ENCODE assay signal across 1 cellular context in the genomic region with DNA sequence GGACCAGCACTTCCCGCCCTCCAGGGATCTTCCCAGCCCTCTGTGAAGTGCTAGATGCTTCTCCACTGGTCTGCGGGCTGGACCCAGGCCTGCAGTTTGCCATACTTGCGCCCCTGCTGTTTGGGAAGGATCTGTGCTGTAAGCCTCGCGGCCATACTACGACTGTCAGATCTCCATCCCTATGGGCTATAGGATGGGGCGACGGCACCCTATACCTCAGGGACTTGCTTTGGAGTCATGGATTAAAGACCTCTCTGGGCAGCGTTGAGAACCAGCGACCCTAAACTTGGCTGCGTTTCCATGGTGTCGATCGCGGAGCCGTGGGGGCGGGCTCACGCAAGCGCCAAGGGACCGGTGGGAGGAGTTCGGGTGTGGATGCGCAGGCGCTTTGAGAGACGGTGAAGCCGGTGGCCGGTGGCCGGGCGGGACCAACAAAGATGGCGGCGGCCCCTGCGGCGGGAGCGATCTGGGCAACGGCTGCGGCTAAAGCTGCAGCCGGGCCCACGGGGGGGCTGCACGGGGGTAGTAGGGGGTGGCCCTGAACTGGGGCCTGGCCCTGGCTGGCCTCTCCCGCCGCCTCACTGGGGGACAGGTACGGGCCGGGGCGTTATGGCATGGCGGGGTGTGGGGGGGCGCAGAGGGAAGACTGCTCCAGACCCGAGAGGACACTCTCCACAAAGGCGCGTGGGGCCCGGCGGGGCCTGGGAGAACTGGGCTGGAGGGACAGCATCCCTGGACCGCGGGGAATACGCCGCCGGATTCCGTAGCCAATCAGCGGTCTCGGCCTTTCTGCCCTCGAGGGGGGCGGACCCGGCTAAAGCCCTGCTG.
TF ChIP-seq lines count a peak whose summit lies in the region.

A gene with protein sequence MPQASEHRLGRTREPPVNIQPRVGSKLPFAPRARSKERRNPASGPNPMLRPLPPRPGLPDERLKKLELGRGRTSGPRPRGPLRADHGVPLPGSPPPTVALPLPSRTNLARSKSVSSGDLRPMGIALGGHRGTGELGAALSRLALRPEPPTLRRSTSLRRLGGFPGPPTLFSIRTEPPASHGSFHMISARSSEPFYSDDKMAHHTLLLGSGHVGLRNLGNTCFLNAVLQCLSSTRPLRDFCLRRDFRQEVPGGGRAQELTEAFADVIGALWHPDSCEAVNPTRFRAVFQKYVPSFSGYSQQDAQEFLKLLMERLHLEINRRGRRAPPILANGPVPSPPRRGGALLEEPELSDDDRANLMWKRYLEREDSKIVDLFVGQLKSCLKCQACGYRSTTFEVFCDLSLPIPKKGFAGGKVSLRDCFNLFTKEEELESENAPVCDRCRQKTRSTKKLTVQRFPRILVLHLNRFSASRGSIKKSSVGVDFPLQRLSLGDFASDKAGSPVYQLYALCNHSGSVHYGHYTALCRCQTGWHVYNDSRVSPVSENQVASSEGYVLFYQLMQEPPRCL (plus strand): TSS at position 414 of the 828 bp plus-strand sequence. CDS start 1,141 bp downstream, outside the sequence.

TF ChIP-seq in HepG2, 621 proteins besides CTCF, POLR2A, EP300 and RAD21 (continued from another document and continues in another):
- TF ChIP-seq, protein P1, sequence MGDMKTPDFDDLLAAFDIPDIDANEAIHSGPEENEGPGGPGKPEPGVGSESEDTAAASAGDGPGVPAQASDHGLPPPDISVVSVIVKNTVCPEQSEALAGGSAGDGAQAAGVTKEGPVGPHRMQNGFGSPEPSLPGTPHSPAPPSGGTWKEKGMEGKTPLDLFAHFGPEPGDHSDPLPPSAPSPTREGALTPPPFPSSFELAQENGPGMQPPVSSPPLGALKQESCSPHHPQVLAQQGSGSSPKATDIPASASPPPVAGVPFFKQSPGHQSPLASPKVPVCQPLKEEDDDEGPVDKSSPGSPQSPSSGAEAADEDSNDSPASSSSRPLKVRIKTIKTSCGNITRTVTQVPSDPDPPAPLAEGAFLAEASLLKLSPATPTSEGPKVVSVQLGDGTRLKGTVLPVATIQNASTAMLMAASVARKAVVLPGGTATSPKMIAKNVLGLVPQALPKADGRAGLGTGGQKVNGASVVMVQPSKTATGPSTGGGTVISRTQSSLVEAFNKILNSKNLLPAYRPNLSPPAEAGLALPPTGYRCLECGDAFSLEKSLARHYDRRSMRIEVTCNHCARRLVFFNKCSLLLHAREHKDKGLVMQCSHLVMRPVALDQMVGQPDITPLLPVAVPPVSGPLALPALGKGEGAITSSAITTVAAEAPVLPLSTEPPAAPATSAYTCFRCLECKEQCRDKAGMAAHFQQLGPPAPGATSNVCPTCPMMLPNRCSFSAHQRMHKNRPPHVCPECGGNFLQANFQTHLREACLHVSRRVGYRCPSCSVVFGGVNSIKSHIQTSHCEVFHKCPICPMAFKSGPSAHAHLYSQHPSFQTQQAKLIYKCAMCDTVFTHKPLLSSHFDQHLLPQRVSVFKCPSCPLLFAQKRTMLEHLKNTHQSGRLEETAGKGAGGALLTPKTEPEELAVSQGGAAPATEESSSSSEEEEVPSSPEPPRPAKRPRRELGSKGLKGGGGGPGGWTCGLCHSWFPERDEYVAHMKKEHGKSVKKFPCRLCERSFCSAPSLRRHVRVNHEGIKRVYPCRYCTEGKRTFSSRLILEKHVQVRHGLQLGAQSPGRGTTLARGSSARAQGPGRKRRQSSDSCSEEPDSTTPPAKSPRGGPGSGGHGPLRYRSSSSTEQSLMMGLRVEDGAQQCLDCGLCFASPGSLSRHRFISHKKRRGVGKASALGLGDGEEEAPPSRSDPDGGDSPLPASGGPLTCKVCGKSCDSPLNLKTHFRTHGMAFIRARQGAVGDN (CRISPR knock-in tag; IDR thresholded peaks at IDR 0.05): peak; percentile 73
- no peak for TF ChIP-seq ZNF550 (CRISPR knock-in tag; IDR thresholded peaks at IDR 0.05; ENCODE audit: borderline replicate concordance)
- TF ChIP-seq ARNT (IDR thresholded peaks at IDR 0.05): no peak
- peak; percentile 72 for TF ChIP-seq NFRKB (IDR thresholded peaks at IDR 0.05)
- TF ChIP-seq, protein P2, sequence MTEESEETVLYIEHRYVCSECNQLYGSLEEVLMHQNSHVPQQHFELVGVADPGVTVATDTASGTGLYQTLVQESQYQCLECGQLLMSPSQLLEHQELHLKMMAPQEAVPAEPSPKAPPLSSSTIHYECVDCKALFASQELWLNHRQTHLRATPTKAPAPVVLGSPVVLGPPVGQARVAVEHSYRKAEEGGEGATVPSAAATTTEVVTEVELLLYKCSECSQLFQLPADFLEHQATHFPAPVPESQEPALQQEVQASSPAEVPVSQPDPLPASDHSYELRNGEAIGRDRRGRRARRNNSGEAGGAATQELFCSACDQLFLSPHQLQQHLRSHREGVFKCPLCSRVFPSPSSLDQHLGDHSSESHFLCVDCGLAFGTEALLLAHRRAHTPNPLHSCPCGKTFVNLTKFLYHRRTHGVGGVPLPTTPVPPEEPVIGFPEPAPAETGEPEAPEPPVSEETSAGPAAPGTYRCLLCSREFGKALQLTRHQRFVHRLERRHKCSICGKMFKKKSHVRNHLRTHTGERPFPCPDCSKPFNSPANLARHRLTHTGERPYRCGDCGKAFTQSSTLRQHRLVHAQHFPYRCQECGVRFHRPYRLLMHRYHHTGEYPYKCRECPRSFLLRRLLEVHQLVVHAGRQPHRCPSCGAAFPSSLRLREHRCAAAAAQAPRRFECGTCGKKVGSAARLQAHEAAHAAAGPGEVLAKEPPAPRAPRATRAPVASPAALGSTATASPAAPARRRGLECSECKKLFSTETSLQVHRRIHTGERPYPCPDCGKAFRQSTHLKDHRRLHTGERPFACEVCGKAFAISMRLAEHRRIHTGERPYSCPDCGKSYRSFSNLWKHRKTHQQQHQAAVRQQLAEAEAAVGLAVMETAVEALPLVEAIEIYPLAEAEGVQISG (CRISPR knock-in tag; IDR thresholded peaks at IDR 0.05): no peak; the same call in 1 of the 2 replicates
- no peak for TF ChIP-seq NCOA1 (CRISPR knock-in tag; IDR thresholded peaks at IDR 0.05)
- TF ChIP-seq, protein P3, sequence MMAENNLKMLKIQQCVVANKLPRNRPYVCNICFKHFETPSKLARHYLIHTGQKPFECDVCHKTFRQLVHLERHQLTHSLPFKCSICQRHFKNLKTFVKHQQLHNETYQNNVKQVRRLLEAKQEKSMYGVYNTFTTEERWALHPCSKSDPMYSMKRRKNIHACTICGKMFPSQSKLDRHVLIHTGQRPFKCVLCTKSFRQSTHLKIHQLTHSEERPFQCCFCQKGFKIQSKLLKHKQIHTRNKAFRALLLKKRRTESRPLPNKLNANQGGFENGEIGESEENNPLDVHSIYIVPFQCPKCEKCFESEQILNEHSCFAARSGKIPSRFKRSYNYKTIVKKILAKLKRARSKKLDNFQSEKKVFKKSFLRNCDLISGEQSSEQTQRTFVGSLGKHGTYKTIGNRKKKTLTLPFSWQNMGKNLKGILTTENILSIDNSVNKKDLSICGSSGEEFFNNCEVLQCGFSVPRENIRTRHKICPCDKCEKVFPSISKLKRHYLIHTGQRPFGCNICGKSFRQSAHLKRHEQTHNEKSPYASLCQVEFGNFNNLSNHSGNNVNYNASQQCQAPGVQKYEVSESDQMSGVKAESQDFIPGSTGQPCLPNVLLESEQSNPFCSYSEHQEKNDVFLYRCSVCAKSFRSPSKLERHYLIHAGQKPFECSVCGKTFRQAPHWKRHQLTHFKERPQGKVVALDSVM (CRISPR knock-in tag; IDR thresholded peaks at IDR 0.05): no peak
- no peak for TF ChIP-seq ADNP (CRISPR knock-in tag; IDR thresholded peaks at IDR 0.05)
- TF ChIP-seq NR2F6 (IDR thresholded peaks at IDR 0.05): no peak
- TF ChIP-seq NR2F6 (CRISPR knock-in tag; IDR thresholded peaks at IDR 0.05): no peak
- TF ChIP-seq SP2 (CRISPR knock-in tag; IDR thresholded peaks at IDR 0.05): peak; percentile 75; the same call in 1 of the 2 replicates
- TF ChIP-seq ZNF263 (CRISPR knock-in tag; IDR thresholded peaks at IDR 0.05): no peak
- TF ChIP-seq SMAD9 (CRISPR knock-in tag; IDR thresholded peaks at IDR 0.05): no peak
- TF ChIP-seq ZNF326 (CRISPR knock-in tag; IDR thresholded peaks at IDR 0.05; ENCODE audit: borderline replicate concordance): no peak
- no peak for TF ChIP-seq ZNF83 (CRISPR knock-in tag; IDR thresholded peaks at IDR 0.05; ENCODE audit: borderline replicate concordance)
- no peak for TF ChIP-seq MAFF (IDR thresholded peaks at IDR 0.05; ENCODE audit: low read depth, low read length)
- TF ChIP-seq LCORL (IDR thresholded peaks at IDR 0.05): no peak
- no peak for TF ChIP-seq LCORL (CRISPR knock-in tag; IDR thresholded peaks at IDR 0.05)
- TF ChIP-seq TAF15 (IDR thresholded peaks at IDR 0.05; ENCODE audit: low read depth, low read length, poor library complexity, severe bottlenecking): peak; percentile 84
- TF ChIP-seq SAP130 (CRISPR knock-in tag; IDR thresholded peaks at IDR 0.05; ENCODE audit: low read depth): peak; percentile 52
- peak; percentile 77 for TF ChIP-seq ZNF891 (CRISPR knock-in tag; IDR thresholded peaks at IDR 0.05)
- TF ChIP-seq MAFK (conservative IDR thresholded peaks at IDR 0.05 in 1 of 2, IDR thresholded peaks at IDR 0.05 in 1 of 2; ENCODE audit: low read length in 2 of 2): no peak
- no peak for TF ChIP-seq BATF2 (CRISPR knock-in tag; IDR thresholded peaks at IDR 0.05)
- no peak for TF ChIP-seq ZNF333 (CRISPR knock-in tag; IDR thresholded peaks at IDR 0.05; ENCODE audit: borderline replicate concordance)
- TF ChIP-seq MXI1 (IDR thresholded peaks at IDR 0.05; ENCODE audit: borderline replicate concordance, low read depth, low read length): peak; percentile 65; the same call in 1 of the 3 replicates
- no peak for TF ChIP-seq AFF4 (CRISPR knock-in tag; IDR thresholded peaks at IDR 0.05)
- 0 out of 2 replicates have a peak, but pooled peaks have one; percentile 23 for TF ChIP-seq AHDC1 (CRISPR knock-in tag; IDR thresholded peaks at IDR 0.05; ENCODE audit: borderline replicate concordance)
- no peak for TF ChIP-seq ZNF75D (CRISPR knock-in tag; IDR thresholded peaks at IDR 0.05; ENCODE audit: borderline replicate concordance)
- no peak for TF ChIP-seq YEATS4 (CRISPR knock-in tag; IDR thresholded peaks at IDR 0.05; ENCODE audit: borderline replicate concordance)
- TF ChIP-seq XBP1 (CRISPR knock-in tag; IDR thresholded peaks at IDR 0.05): no peak
- TF ChIP-seq ZNF335 (CRISPR knock-in tag; IDR thresholded peaks at IDR 0.05): no peak
- TF ChIP-seq THYN1 (CRISPR knock-in tag; IDR thresholded peaks at IDR 0.05; ENCODE audit: borderline replicate concordance, low read depth): no peak
- no peak for TF ChIP-seq ZNF143 (CRISPR knock-in tag; IDR thresholded peaks at IDR 0.05)
- TF ChIP-seq ZNF564 (CRISPR knock-in tag; IDR thresholded peaks at IDR 0.05): peak; percentile 74; the same call in 1 of the 2 replicates
- TF ChIP-seq ZNF713 (CRISPR knock-in tag; IDR thresholded peaks at IDR 0.05): no peak
- TF ChIP-seq ATM (IDR thresholded peaks at IDR 0.05; ENCODE audit: borderline replicate concordance): no peak
